In genomic region chr15:56886450-56886856, GRCh38 we compare ENCODE assay signal across 8 cellular contexts. TPM values are rescaled to one million over a fixed set of nuclear protein-coding genes. Genes with fewer than 3 reads are reported as not detected.
DNase-seq lines count a peak whose midpoint lies in the region; ATAC-seq, FAIRE-seq and TF ChIP-seq lines count a peak whose summit lies in the region.

No MANE protein-coding gene starts in this region.

- no peak for TF ChIP-seq RAD21 in liver (IDR thresholded peaks at IDR 0.05)

- H3K27me3 ChIP-seq in CD4-positive, alpha-beta T cell (ENCODE audit: control insufficient read depth, insufficient read depth, low read length) = no peaks in the 10 kb centered on the region
- peaks cover 10% of the 10 kb centered on the region for H3K27me3 ChIP-seq in HUES6 (ENCODE audit: control insufficient read depth, insufficient read depth, low read length)
- no peaks in the 10 kb centered on the region for H3K27me3 ChIP-seq in ascending aorta
- H3K27me3 ChIP-seq in liver (ENCODE audit: control insufficient read depth in 4 of 4, insufficient read depth in 4 of 4, low read length in 3 of 4) = no peaks in the 10 kb centered on the region

- no peaks in the 10 kb centered on the region for H3K36me3 ChIP-seq in HUES6 (ENCODE audit: control insufficient read depth, insufficient read depth, low read length)
- H3K36me3 ChIP-seq in ascending aorta = no peaks in the 10 kb centered on the region
- H3K36me3 ChIP-seq in liver (ENCODE audit: control insufficient read depth in 4 of 4, insufficient read depth in 3 of 4, low read depth in 1 of 4, low read length in 3 of 4) = peaks cover 0 to 1% (median 0%) of the 10 kb centered on the region in 4 donors

- H3K27me3 Mint-ChIP-seq in CD4-positive, alpha-beta T cell = no peaks in the 10 kb centered on the region
- H3K27me3 Mint-ChIP-seq in type B pancreatic cell = no peaks in the 10 kb centered on the region

- no peak for TF ChIP-seq CTCF in CD4-positive, alpha-beta T cell (IDR thresholded peaks at IDR 0.05)
- no peak for TF ChIP-seq CTCF in ascending aorta (IDR thresholded peaks at IDR 0.05)
- no peak for TF ChIP-seq CTCF in liver (IDR thresholded peaks at IDR 0.05; ENCODE audit: low read depth, low read length, missing input control)
- TF ChIP-seq CTCF in type B pancreatic cell (conservative IDR thresholded peaks at IDR 0.05) = no peak

- CTCF ChIA-PET in CD4-positive, alpha-beta T cell (lab: Charles Lee) = interaction anchor here (1.0 to 1.2 kb wide), 2 partner anchors 14 to 32 kb away, joined by 3 to 4 read pairs; partner anchors contain the start of gene TCF12

- peak overlapping the region; percentile 69 for H3K9ac ChIP-seq in HUES6 (ENCODE audit: low read length)
- peak overlapping the region; percentile 87 to 98 for H3K9ac ChIP-seq in liver (ENCODE audit: low read depth in 1 of 2, low read length in 2 of 2)

- H3K27ac ChIP-seq in CD4-positive, alpha-beta T cell (ENCODE audit: low read depth, low read length) = peak overlapping the region; percentile 77
- H3K27ac ChIP-seq in HUES6 (ENCODE audit: low read depth, low read length) (peak overlapping the region; percentile 90; the same call in 1 of the 2 replicates), ascending aorta (peak overlapping the region; percentile 93 to 99), liver (ENCODE audit: low read depth in 1 of 2, low read length in 2 of 2) (peak overlapping the region; percentile 99 to 100)

- no peaks in the 10 kb centered on the region for H3K9me3 Mint-ChIP-seq in CD4-positive, alpha-beta T cell
- no peaks in the 10 kb centered on the region for H3K9me3 Mint-ChIP-seq in type B pancreatic cell

- H3K36me3 Mint-ChIP-seq in CD4-positive, alpha-beta T cell (ENCODE audit: low read depth) = peaks cover 5% of the 10 kb centered on the region
- H3K36me3 Mint-ChIP-seq in type B pancreatic cell = peaks cover 10% of the 10 kb centered on the region

- peaks cover 17% of the 10 kb centered on the region for H3K4me1 ChIP-seq in HUES6 (ENCODE audit: control insufficient read depth, insufficient read depth, low read length)
- H3K4me1 ChIP-seq in ascending aorta = peaks cover 3 to 20% of the 10 kb centered on the region in 2 donors
- peaks cover 2 to 22% (median 9%) of the 10 kb centered on the region in 4 donors for H3K4me1 ChIP-seq in liver (ENCODE audit: control insufficient read depth in 4 of 4, insufficient read depth in 4 of 4, low read length in 3 of 4)

- H3K4me3 ChIP-seq in HUES6 (ENCODE audit: low read depth, low read length) (peak overlapping the region; percentile 60), ascending aorta (peak overlapping the region; percentile 68 to 93), liver (ENCODE audit: low read depth in 1 of 3, low read length in 3 of 3) (peak overlapping the region; percentile 10 to 76 (median 65))

- H3K4me1 Mint-ChIP-seq in CD4-positive, alpha-beta T cell (ENCODE audit: low read depth) = peaks cover 33% of the 10 kb centered on the region
- H3K4me1 Mint-ChIP-seq in type B pancreatic cell (ENCODE audit: unreplicated experiment) = peaks cover 27% of the 10 kb centered on the region

- peak; percentile 19 for ATAC-seq in CD4-positive, alpha-beta T cell (ENCODE audit: poor library complexity)
- ATAC-seq in HG02970 (IDR thresholded peaks at IDR 0.05; ENCODE audit: low FRiP score, unreplicated experiment) = no peak

- POLR2A ChIA-PET in CD4-positive, alpha-beta T cell (lab: Charles Lee) = interaction anchor here (0.6 to 3.1 kb wide), 2 partner anchors 8 to 32 kb away, joined by 3 to 69 read pairs; partner anchors contain the start of gene TCF12

- H3K4me3 Mint-ChIP-seq in CD4-positive, alpha-beta T cell = peak overlapping the region; percentile 92
- H3K4me3 Mint-ChIP-seq in type B pancreatic cell = peak overlapping the region; percentile 93

- H3K27ac Mint-ChIP-seq in CD4-positive, alpha-beta T cell = peak overlapping the region; percentile 96
- H3K27ac Mint-ChIP-seq in type B pancreatic cell = peak overlapping the region; percentile 92

- WGBS in liver = 47% methylated on average over 5 of the region's 5 CpGs

- DNase-seq in CD4-positive, alpha-beta T cell = no peak
- DNase-seq in ascending aorta (ENCODE audit: low spot score in 2 of 2) (no peak), type B pancreatic cell (ENCODE audit: extremely low spot score, unreplicated experiment) (no peak), urothelium cell line (ENCODE audit: low spot score) (no peak)
- no peak for DNase-seq in activated effector memory CD4-positive, alpha-beta T cell treated with Interleukin-2 at 50 U/mL for 16 hours

- FAIRE-seq in urothelium cell line (lab: Jason Lieb, UNC) = no peak

- no peaks in the 10 kb centered on the region for H3K9me3 ChIP-seq in CD4-positive, alpha-beta T cell (ENCODE audit: control insufficient read depth, low read length)
- no peaks in the 10 kb centered on the region for H3K9me3 ChIP-seq in HUES6 (ENCODE audit: control insufficient read depth, insufficient read depth, low read depth, low read length)
- H3K9me3 ChIP-seq in ascending aorta = no peaks in the 10 kb centered on the region
- no peaks in the 10 kb centered on the region for H3K9me3 ChIP-seq in liver (ENCODE audit: control insufficient read depth in 4 of 4, low read length in 3 of 4)

- intact Hi-C loops in CD4-positive, alpha-beta T cell (cut with DNase I, micrococcal nuclease) = loop anchor here in 1 of 2 experiments (5.0 kb wide), 2 partner anchors 71 to 154 kb away; partner anchors contain the start of gene ZNF280D
- intact Hi-C loops in ascending aorta (cut with DNase I) = loop anchor here (5.0 kb wide), 1 partner anchor 1479 kb away; the partner anchor contains the start of genes CCPG1 and PIERCE2

TF ChIP-seq in liver, 16 proteins besides CTCF, POLR2A, EP300 and RAD21:
- no peak for TF ChIP-seq ATF3 (IDR thresholded peaks at IDR 0.05)
- no peak for TF ChIP-seq ZBTB33 (IDR thresholded peaks at IDR 0.05)
- TF ChIP-seq RXRA (IDR thresholded peaks at IDR 0.05) = no peak
- no peak for TF ChIP-seq JUND (IDR thresholded peaks at IDR 0.05)
- no peak for TF ChIP-seq FOXA2 (IDR thresholded peaks at IDR 0.05)
- no peak for TF ChIP-seq MAX (IDR thresholded peaks at IDR 0.05)
- TF ChIP-seq FOXA1 (IDR thresholded peaks at IDR 0.05) = no peak
- TF ChIP-seq HNF4A (conservative IDR thresholded peaks at IDR 0.05) = no peak
- TF ChIP-seq TAF1 (conservative IDR thresholded peaks at IDR 0.05) = no peak
- TF ChIP-seq REST (IDR thresholded peaks at IDR 0.05) = no peak
- no peak for TF ChIP-seq GABPA (IDR thresholded peaks at IDR 0.05 in 1 of 2, conservative IDR thresholded peaks at IDR 0.05 in 1 of 2)
- TF ChIP-seq HNF4G (IDR thresholded peaks at IDR 0.05) = no peak
- no peak for TF ChIP-seq EGR1 (IDR thresholded peaks at IDR 0.05; ENCODE audit: low read depth in 2 of 2)
- TF ChIP-seq SP1 (IDR thresholded peaks at IDR 0.05) = no peak
- no peak for TF ChIP-seq NR2F2 (IDR thresholded peaks at IDR 0.05)
- no peak for TF ChIP-seq YY1 (IDR thresholded peaks at IDR 0.05)
TF ChIP-seq in liver: peak in this region for 0.

RNA-seq across cellular contexts. Expression of gene TCF12, which starts 32.0 kb away (rescaled TPM):
- 10 to 100 TPM; 54.0 TPM for total RNA-seq in CD4-positive, alpha-beta T cell
- total RNA-seq in ascending aorta = 144 TPM
- total RNA-seq in liver = 10 to 100 TPM; 34.9 to 38.3 TPM
- polyA plus RNA-seq in liver = 1 to 10 TPM; 8.7 to 9.8 TPM
- 74.9 and 153 TPM in 2 replicates for total RNA-seq in type B pancreatic cell (ENCODE audit: low replicate concordance)
